In genomic region chr17:57440522-57441269, GRCh38 we compare ENCODE assay signal across 8 cellular contexts.
DNase-seq lines count a peak whose midpoint lies in the region; ATAC-seq, FAIRE-seq and TF ChIP-seq lines count a peak whose summit lies in the region.

No MANE protein-coding gene starts in this region.

- H3K27me3 ChIP-seq in HUES64 (ENCODE audit: insufficient read depth, low read length) (no peaks in the 10 kb centered on the region), heart left ventricle (no peaks in the 10 kb centered on the region), rectal smooth muscle tissue (ENCODE audit: control insufficient read depth, insufficient read depth, low read length) (no peaks in the 10 kb centered on the region)

- no peaks in the 10 kb centered on the region for H3K9me3 Mint-ChIP-seq in T-helper 1 cell treated with Interleukin-12 subunit alpha and Interleukin-12 subunit beta and Interleukin-4 antibody, amounts not matched to agents 30 μg/mL and 1 μg/mL, for 36 hours

- peaks cover 66% of the 10 kb centered on the region for H3K4me1 Mint-ChIP-seq in T-helper 1 cell treated with Interleukin-12 subunit alpha and Interleukin-12 subunit beta and Interleukin-4 antibody, amounts not matched to agents 30 μg/mL and 1 μg/mL, for 36 hours (ENCODE audit: low read depth)

- 44% methylated on average over 15 of the region's 15 CpGs for WGBS in HUES64
- WGBS in heart left ventricle, 4 donors: 8 to 20% (median 15%) methylated on average over 14 to 15 of the region's 15 CpGs

- H3K27ac Mint-ChIP-seq in T-helper 1 cell treated with Interleukin-12 subunit alpha and Interleukin-12 subunit beta and Interleukin-4 antibody, amounts not matched to agents 30 μg/mL and 1 μg/mL, for 36 hours: peak overlapping the region; percentile 93

- no peaks in the 10 kb centered on the region for H3K27me3 Mint-ChIP-seq in T-helper 1 cell treated with Interleukin-12 subunit alpha and Interleukin-12 subunit beta and Interleukin-4 antibody, amounts not matched to agents 30 μg/mL and 1 μg/mL, for 36 hours (ENCODE audit: low read depth)

- H3K36me3 ChIP-seq in HUES64 (ENCODE audit: insufficient read depth, low read length) (no peaks in the 10 kb centered on the region), heart left ventricle (no peaks in the 10 kb centered on the region), rectal smooth muscle tissue (ENCODE audit: control insufficient read depth, insufficient read depth, low read length) (no peaks in the 10 kb centered on the region)

- no peak for TF ChIP-seq POLR2A in heart left ventricle (IDR thresholded peaks at IDR 0.05)

- H3K36me3 Mint-ChIP-seq in T-helper 1 cell treated with Interleukin-12 subunit alpha and Interleukin-12 subunit beta and Interleukin-4 antibody, amounts not matched to agents 30 μg/mL and 1 μg/mL, for 36 hours (ENCODE audit: low read depth): peaks cover 7% of the 10 kb centered on the region

- peak; percentile 81 for FAIRE-seq in urothelium cell line (lab: Jason Lieb, UNC)

- peak; percentile 29 for TF ChIP-seq CTCF in GM13976 (IDR thresholded peaks at IDR 0.05; ENCODE audit: borderline replicate concordance, control extremely low read depth, extremely low read depth, insufficient read depth, missing control alignments)
- peak; percentile 16 to 80 (median 56) for TF ChIP-seq CTCF in heart left ventricle (IDR thresholded peaks at IDR 0.05)

- in situ Hi-C loops in GM13976 (cut with MboI; ENCODE audit: low sequenced_read_pairs, unreplicated experiment): no loop called here

- DNase-seq in GM13976 (ENCODE audit: low spot score): peak; percentile 81
- DNase-seq in amniotic stem cell (lab: John Stamatoyannopoulos, UW): peak; percentile 79
- peak; percentile 76 to 88 (median 78) for DNase-seq in heart left ventricle
- peak; percentile 83 for DNase-seq in urothelium cell line (ENCODE audit: low spot score)
- no peak for DNase-seq in NCI-H446 treated with DMSO at 0.1 percent for 48 hours (lab: John Stamatoyannopoulos, UW)

- peak overlapping the region; percentile 48 for H3K27ac ChIP-seq in HUES64 (ENCODE audit: low read depth, low read length)
- peak overlapping the region; percentile 11 to 87 (median 69) for H3K27ac ChIP-seq in heart left ventricle
- H3K27ac ChIP-seq in rectal smooth muscle tissue (ENCODE audit: low read depth, low read length): no peak overlapping the region

- H3K4me3 Mint-ChIP-seq in T-helper 1 cell treated with Interleukin-12 subunit alpha and Interleukin-12 subunit beta and Interleukin-4 antibody, amounts not matched to agents 30 μg/mL and 1 μg/mL, for 36 hours: peak overlapping the region; percentile 43

- no peak overlapping the region for H3K4me3 ChIP-seq in HUES64 (ENCODE audit: low read length)
- H3K4me3 ChIP-seq in heart left ventricle: peak overlapping the region in 1 of 12 donors; percentile 7
- H3K4me3 ChIP-seq in rectal smooth muscle tissue (ENCODE audit: low read length): peak overlapping the region; percentile 2

- intact Hi-C loops in heart left ventricle (cut with DNase I): loop anchor here in 8 of 10 donors (5.0 to 10.0 kb wide), 9 partner anchors 73 to 224 kb away; partner anchors contain the start of gene MSI2 (in 3 of the 8)

- H3K4me1 ChIP-seq in HUES64 (ENCODE audit: insufficient read depth, low read length) (peaks cover 21% of the 10 kb centered on the region), heart left ventricle (peaks cover 4 to 90% (median 57%) of the 10 kb centered on the region in 12 donors), rectal smooth muscle tissue (ENCODE audit: control insufficient read depth, insufficient read depth, low read length) (peaks cover 10% of the 10 kb centered on the region)

- ATAC-seq in heart left ventricle: peak; percentile 74 to 86 (median 84)

- H3K9me3 ChIP-seq in HUES64 (ENCODE audit: insufficient read depth, low read depth, low read length) (no peaks in the 10 kb centered on the region), heart left ventricle (no peaks in the 10 kb centered on the region)

- H3K9ac ChIP-seq in HUES64 (ENCODE audit: low read depth, low read length) (no peak overlapping the region), rectal smooth muscle tissue (ENCODE audit: low read length) (no peak overlapping the region)
